Comparison of ENCODE assay signal across 21 cellular contexts in genomic region chr7:35030848-35031247, GRCh38.
"Had no signal": no experiment of that assay in that cellular context is flagged by ENCODE, and none has a peak within 500 bp of the region (broad histone marks: within the 10 kb centered on the region; RNA-seq: fewer than 3 reads in every experiment).

No MANE protein-coding gene starts in this region.

- H3K36me3 ChIP-seq: SJSA1 had no signal

- H3K27me3 ChIP-seq: SJSA1 had no signal

- DNase-seq: Karpas-422, KG1, MM.1S, NCI-H1092 treated with DMSO at 0.1 percent for 48 hours, NCI-H1436, NCI-H187, NCI-H2029, NCI-H2081 treated with DMSO at 0.1 percent for 48 hours, NCI-H2171, NCI-H226, NCI-H446, NCI-H510A, NCI-H524 treated with DMSO at 0.1 percent for 48 hours, NCI-H69, NCI-H774, Right ventricle myocardium superior, RPMI8226, SIG-M5 had no signal

- H3K9me3 ChIP-seq: SJSA1 had no signal

- H3K27ac ChIP-seq: SJSA1, SK-N-MC had no signal

- H3K4me3 ChIP-seq: SJSA1, SK-N-MC had no signal

- FAIRE-seq: RCC 7860 had no signal
